ENCODE assay signal across 20 cellular contexts in genomic region chr13:24195626-24196025, GRCh38. TPM values are rescaled to one million over a fixed set of nuclear protein-coding genes. Genes with fewer than 3 reads are reported as not detected.
DNase-seq lines count a peak whose midpoint lies in the region; ATAC-seq, FAIRE-seq and TF ChIP-seq lines count a peak whose summit lies in the region.
"Had no signal": no experiment of that assay in that cellular context is flagged by ENCODE, and none has a peak within 500 bp of the region (broad histone marks: within the 10 kb centered on the region; RNA-seq: fewer than 3 reads in every experiment).

No MANE protein-coding gene starts in this region.

- no peaks in the 10 kb centered on the region for H3K27me3 ChIP-seq in right lobe of liver
- H3K27me3 ChIP-seq in prostate gland (replicated peaks; ENCODE audit: insufficient read depth): no peaks in the 10 kb centered on the region
- H3K27me3 ChIP-seq: BLaER1 had no signal

- WGBS in right lobe of liver (ENCODE audit: insufficient coverage, low coverage, low lambda C conversion rate, missing lambda C conversion rate): 16% methylated on average over 1 of the region's 1 CpG
- WGBS in prostate gland: 69% methylated on average over 1 of the region's 1 CpG

- peak overlapping the region; percentile 79 for H3K27ac ChIP-seq in VCaP
- peak overlapping the region; percentile 21 to 66 (median 33) for H3K27ac ChIP-seq in right lobe of liver
- peak overlapping the region; percentile 52 to 78 for H3K27ac ChIP-seq in prostate gland
- H3K27ac ChIP-seq: A549, BLaER1, KMS-11 had no signal

- TF ChIP-seq CTCF in VCaP (conservative IDR thresholded peaks at IDR 0.05) (no peak), right lobe of liver (IDR thresholded peaks at IDR 0.05) (no peak), prostate gland (IDR thresholded peaks at IDR 0.05) (no peak), GM20000 (IDR thresholded peaks at IDR 0.05; ENCODE audit: extremely low read depth, missing control alignments) (no peak)

- peak in 2 of 4 donors; percentile 27 to 58 for ATAC-seq in right lobe of liver
- no peak for ATAC-seq in HG03469 (IDR thresholded peaks at IDR 0.05; ENCODE audit: unreplicated experiment)
- ATAC-seq: A549, HCT116 had no signal

- H3K9me3 ChIP-seq in right lobe of liver (no peaks in the 10 kb centered on the region), prostate gland (no peaks in the 10 kb centered on the region)
- H3K9me3 ChIP-seq: A549, BLaER1 had no signal

- H3K36me3 ChIP-seq in right lobe of liver (no peaks in the 10 kb centered on the region), prostate gland (no peaks in the 10 kb centered on the region)
- H3K36me3 ChIP-seq: BLaER1 had no signal

- in situ Hi-C loops in ACHN (cut with HindIII; ENCODE audit: low pct_ligation_motif_present, low pct_unique_long_range_greater_than_20kb, low sequenced_read_pairs): no loop called here

- H3K4me1 ChIP-seq in right lobe of liver (peaks cover 0 to 33% (median 14%) of the 10 kb centered on the region in 4 donors), prostate gland (replicated peaks) (peaks cover 5% of the 10 kb centered on the region)
- H3K4me1 ChIP-seq: A549, BLaER1 had no signal

- H3K4me3 ChIP-seq in right lobe of liver: no peak overlapping the region
- no peak overlapping the region for H3K4me3 ChIP-seq in prostate gland
- H3K4me3 ChIP-seq: A549, BLaER1 had no signal

- intact Hi-C loops in right lobe of liver (cut with DNase I): no loop called here
- intact Hi-C loops in prostate gland (cut with DNase I): loop anchor here (5.0 kb wide), 1 partner anchor 33 kb away; the partner anchor contains the start of gene SPATA13

- peak; percentile 51 for FAIRE-seq in islet of Langerhans (lab: Jason Lieb, UNC)
- FAIRE-seq: A549, D721Med, GM12892, GM18507 had no signal

- no peak for DNase-seq in right lobe of liver
- DNase-seq in prostate gland (ENCODE audit: low spot score): no peak
- no peak for DNase-seq in ACHN
- no peak for DNase-seq in GM20000 (ENCODE audit: low spot score)
- DNase-seq in islet precursor cell: no peak
- DNase-seq: CD4-positive, alpha-beta memory T cell; GDM1; GOT3; H7; HFFc6 had no signal

- TF ChIP-seq POLR2A in right lobe of liver (IDR thresholded peaks at IDR 0.05): no peak
- no peak for TF ChIP-seq POLR2A in prostate gland (IDR thresholded peaks at IDR 0.05)

RNA-seq across cellular contexts. Expression of gene SPATA13, which starts 35.1 kb away (rescaled TPM):
- total RNA-seq in right lobe of liver (10 to 100 TPM; 21.5 to 39.9 (median 30.5) TPM), prostate gland (100 to 1,000 TPM in 1 of 2 donors, 10 to 100 TPM in 1; 85.2 to 163 TPM)
